In genomic region chr7:2182461-2182860, GRCh38 we compare ENCODE assay signal across 1 cellular context.
TF ChIP-seq lines count a peak whose summit lies in the region.

No MANE protein-coding gene starts in this region.

TF ChIP-seq in GM12878, 131 proteins besides CTCF, POLR2A, EP300 and RAD21 (continued from another document):
- TF ChIP-seq RELB (IDR thresholded peaks at IDR 0.05; ENCODE audit: low read depth) (0 out of 2 replicates have a peak, but pooled peaks have one; percentile 10), SMAD5 (IDR thresholded peaks at IDR 0.05; ENCODE audit: low read depth) (no peak), TCF3 (IDR thresholded peaks at IDR 0.05; ENCODE audit: borderline replicate concordance, insufficient read depth, low read depth, low read length) (no peak), DPF2 (IDR thresholded peaks at IDR 0.05) (peak; percentile 33; the same call in 1 of the 2 replicates), MYB (IDR thresholded peaks at IDR 0.05; ENCODE audit: borderline replicate concordance, low read depth, low read length) (no peak), ATF7 (IDR thresholded peaks at IDR 0.05; ENCODE audit: low read depth) (peak; percentile 84), LARP7 (IDR thresholded peaks at IDR 0.05) (no peak), YBX1 (IDR thresholded peaks at IDR 0.05) (no peak), PRDM15 (CRISPR knock-in tag; IDR thresholded peaks at IDR 0.05) (no peak), CHD4 (IDR thresholded peaks at IDR 0.05) (no peak), KLF5 (IDR thresholded peaks at IDR 0.05; ENCODE audit: partially characterized antibody) (no peak), TCF12 (IDR thresholded peaks at IDR 0.05; ENCODE audit: low read depth, low read length) (0 out of 2 replicates have a peak, but pooled peaks have one; percentile 21), HDGF (IDR thresholded peaks at IDR 0.05) (no peak), MEF2B (IDR thresholded peaks at IDR 0.05; ENCODE audit: partially characterized antibody, poor library complexity, severe bottlenecking) (peak; percentile 12), CEBPZ (IDR thresholded peaks at IDR 0.05; ENCODE audit: low read depth, low read length) (no peak), CBFB (IDR thresholded peaks at IDR 0.05; ENCODE audit: low read depth) (no peak), E2F8 (IDR thresholded peaks at IDR 0.05; ENCODE audit: low read depth, partially characterized antibody) (no peak), ZBTB33 (IDR thresholded peaks at IDR 0.05) (peak; percentile 96; the same call in 1 of the 2 replicates), PAX5 (IDR thresholded peaks at IDR 0.05; ENCODE audit: borderline replicate concordance, low read depth, low read length) (peak; percentile 63; the same call in 1 of the 2 replicates), CREM (IDR thresholded peaks at IDR 0.05; ENCODE audit: low read depth) (0 out of 2 replicates have a peak, but pooled peaks have one; percentile 22), SRF (IDR thresholded peaks at IDR 0.05; ENCODE audit: low read depth in 2 of 2, low read length in 2 of 2) (no peak), ZNF217 (IDR thresholded peaks at IDR 0.05) (no peak)
